ENCODE assay signal across 15 cellular contexts in genomic region chr1:212450331-212450881, GRCh38. TPM values are rescaled to one million over a fixed set of nuclear protein-coding genes. Genes with fewer than 3 reads are reported as not detected.
DNase-seq lines count a peak whose midpoint lies in the region; ATAC-seq and TF ChIP-seq lines count a peak whose summit lies in the region.
"Had no signal": no experiment of that assay in that cellular context is flagged by ENCODE, and none has a peak within 500 bp of the region (broad histone marks: within the 10 kb centered on the region; RNA-seq: fewer than 3 reads in every experiment).

No MANE protein-coding gene starts in this region.

- 47 to 55% (median 51%) methylated on average over 4 of the region's 4 CpGs for WGBS in heart left ventricle, 4 donors

- H3K36me3 ChIP-seq in SJCRH30 (no peaks in the 10 kb centered on the region), heart left ventricle (peaks cover 0 to 18% (median 13%) of the 10 kb centered on the region in 9 donors)

- intact Hi-C loops in heart left ventricle (cut with DNase I), result loop anchor here (5.0 to 10.0 kb wide), 13 partner anchors 73 to 776 kb away; partner anchors contain the start of genes PPP2R5A (in 4 of the 10), DTL (in 2 of the 10), INTS7 (in 2 of the 10) and NEK2 (in 1 of the 10)

- H3K27ac ChIP-seq in SJCRH30 (peak overlapping the region; percentile 55), heart left ventricle (peak overlapping the region in 7 of 12 donors; percentile 10 to 72 (median 46)), substantia nigra (ENCODE audit: low read depth, low read length, poor library complexity, severe bottlenecking) (peak overlapping the region; percentile 77)
- H3K27ac ChIP-seq: testis had no signal

- peak; percentile 69 to 88 (median 74) for ATAC-seq in heart left ventricle
- ATAC-seq: sciatic nerve had no signal

- no peaks in the 10 kb centered on the region for H3K27me3 ChIP-seq in SJCRH30
- no peaks in the 10 kb centered on the region for H3K27me3 ChIP-seq in heart left ventricle
- H3K27me3 ChIP-seq: esophagus squamous epithelium, testis had no signal

- H3K9me3 ChIP-seq in SJCRH30 (replicated peaks) (no peaks in the 10 kb centered on the region), heart left ventricle (no peaks in the 10 kb centered on the region)
- H3K9me3 ChIP-seq: esophagus squamous epithelium, testis had no signal

- DNase-seq in NCI-H1436 (lab: John Stamatoyannopoulos, UW), result peak; percentile 25
- DNase-seq in NCI-H1436 treated with DMSO at 0.1 percent for 48 hours (lab: John Stamatoyannopoulos, UW), result no peak
- peak; percentile 94 to 98 for DNase-seq in SJCRH30
- DNase-seq in heart left ventricle, result peak; percentile 44 to 71 (median 55)
- DNase-seq in substantia nigra (lab: John Stamatoyannopoulos, UW), result peak in 13 of 49 donors; percentile 11 to 56 (median 28)
- DNase-seq in effector CD4-positive, alpha-beta T cell, result no peak
- DNase-seq in NCI-H774 (lab: John Stamatoyannopoulos, UW), result no peak
- no peak for DNase-seq in T-helper 9 cell
- DNase-seq: activated CD4-positive, alpha-beta memory T cell treated with anti-CD3 and anti-CD28 coated beads for 36 hours; activated gamma-delta T cell treated with Interleukin-2 at 50 U/mL for 16 hours; DMS 273 treated with DMSO at 0.1 percent for 48 hours; esophagus squamous epithelium; NCI-H2081; testis had no signal

- no peak for TF ChIP-seq CTCF in heart left ventricle (IDR thresholded peaks at IDR 0.05)

- H3K4me1 ChIP-seq in SJCRH30, result peaks cover 23% of the 10 kb centered on the region
- peaks cover 0 to 42% (median 22%) of the 10 kb centered on the region in 12 donors for H3K4me1 ChIP-seq in heart left ventricle
- H3K4me1 ChIP-seq: testis had no signal

- TF ChIP-seq POLR2A in heart left ventricle (IDR thresholded peaks at IDR 0.05), result no peak

- H3K4me3 ChIP-seq in SJCRH30 (no peak overlapping the region), heart left ventricle (no peak overlapping the region)
- H3K4me3 ChIP-seq: esophagus squamous epithelium, testis had no signal

RNA-seq across cellular contexts. Expression of gene NENF, which starts 17.7 kb away (rescaled TPM):
- 65.7 and 74.0 TPM in 2 replicates for total RNA-seq in SJCRH30 (2014; rRNA removed; shearing (Covaris generic))
- 100 to 1,000 TPM in 7 of 9 donors, 10 to 100 TPM in 2; 84.2 to 174 (median 105) TPM for total RNA-seq in heart left ventricle
- polyA plus RNA-seq in heart left ventricle, result 100 to 1,000 TPM in 1 of 2 donors, 10 to 100 TPM in 1; 69.8 to 170 TPM

RNA-seq across cellular contexts. Expression of gene PACC1, which starts 35.7 kb away (rescaled TPM):
- 21.1 and 22.3 TPM in 2 replicates for total RNA-seq in SJCRH30 (2014; rRNA removed; shearing (Covaris generic))
- 1 to 10 TPM; 2.1 to 7.9 (median 3.1) TPM for total RNA-seq in heart left ventricle
- 1 to 10 TPM; 1.8 to 6.2 TPM for polyA plus RNA-seq in heart left ventricle

Comparison
In these comparisons a context has a peak if more than half of its experiments do, and no peak if none do; other contexts are left out.
1. DNase-seq: peak in NCI-H1436 (single experiment), SJCRH30 (2 of 2) and heart left ventricle (5 of 5); none in NCI-H1436 treated with DMSO at 0.1 percent for 48 hours (single experiment), effector CD4-positive, alpha-beta T cell (single experiment), NCI-H774 (single experiment) and T-helper 9 cell (single experiment).
2. Peak in every context shown above with its lines, with median percentiles within 50 percentile points of each other: H3K27ac ChIP-seq.